Comparison of ENCODE assay signal across 12 cellular contexts in the genomic region with DNA sequence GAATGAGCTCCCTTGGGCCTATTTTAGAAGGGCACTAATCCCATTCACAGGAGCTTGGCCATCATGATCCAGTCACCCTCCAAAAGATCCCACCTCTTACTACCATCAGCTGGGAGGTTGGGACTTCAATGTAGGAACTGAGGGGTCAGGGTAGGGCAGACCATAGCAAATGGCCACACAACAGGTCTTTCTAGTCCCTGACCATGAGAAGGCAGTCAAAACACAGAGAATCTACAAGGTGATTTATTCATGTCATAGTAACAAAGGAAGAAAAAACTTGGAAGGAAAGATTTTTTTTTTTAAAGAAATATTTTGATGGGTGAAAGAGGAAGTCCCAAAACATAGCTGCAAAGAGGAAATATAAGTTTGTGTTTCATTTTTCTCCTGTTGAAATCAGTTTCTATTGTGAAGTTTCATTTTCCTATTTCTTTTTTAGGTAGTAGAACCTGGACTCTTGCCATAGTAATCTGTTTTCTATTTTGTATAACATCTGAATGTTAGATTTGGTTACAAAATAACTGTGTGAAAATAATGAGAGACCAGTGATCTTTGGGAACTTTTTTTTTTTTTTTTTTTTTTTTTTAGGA. TPM values are rescaled to one million over a fixed set of nuclear protein-coding genes. Genes with fewer than 3 reads are reported as not detected.
DNase-seq lines count a peak whose midpoint lies in the region; FAIRE-seq and TF ChIP-seq lines count a peak whose summit lies in the region.
"Had no signal": no experiment of that assay in that cellular context is flagged by ENCODE, and none has a peak within 500 bp of the region (broad histone marks: within the 10 kb centered on the region; RNA-seq: fewer than 3 reads in every experiment).

No MANE protein-coding gene starts in this region.

- peak overlapping the region; percentile 73 for H3K27ac Mint-ChIP-seq in activated naive CD4-positive, alpha-beta T cell treated with anti-CD3 and anti-CD28 coated beads, Interleukin-2, amount 10 ng/mL, durations not matched to agents 7 days and 5 days

- TF ChIP-seq EP300 in H1 (IDR thresholded peaks at IDR 0.05; ENCODE audit: borderline replicate concordance in 1 of 2, low read depth in 2 of 2, low read length in 2 of 2) (no peak), suprapubic skin (IDR thresholded peaks at IDR 0.05) (no peak)

- H3K79me2 ChIP-seq in H1 (ENCODE audit: control insufficient read depth in 1 of 2, insufficient read depth in 2 of 2, low read length in 2 of 2): no peaks in the 10 kb centered on the region

- H4K20me1 ChIP-seq in H1 (replicated peaks in 1 of 2; ENCODE audit: control insufficient read depth in 1 of 2, insufficient read depth in 2 of 2, low read length in 2 of 2): no peaks in the 10 kb centered on the region

- H3K36me3 Mint-ChIP-seq in activated naive CD4-positive, alpha-beta T cell treated with anti-CD3 and anti-CD28 coated beads, Interleukin-2, amount 10 ng/mL, durations not matched to agents 7 days and 5 days: peaks cover 2% of the 10 kb centered on the region

- no peak for TF ChIP-seq CTCF in H1 (IDR thresholded peaks at IDR 0.05; ENCODE audit: control extremely low read depth in 1 of 3, insufficient read depth in 1 of 3, low read depth in 1 of 3, low read length in 3 of 3)
- no peak for TF ChIP-seq CTCF in suprapubic skin (IDR thresholded peaks at IDR 0.05)
- TF ChIP-seq CTCF in dorsolateral prefrontal cortex (IDR thresholded peaks at IDR 0.05 in 54 of 56, conservative IDR thresholded peaks at IDR 0.05 in 2 of 56; ENCODE audit: low read depth in 1 of 56, partially characterized antibody in 56 of 56): no peak

- no peaks in the 10 kb centered on the region for H3K23me2 ChIP-seq in H1 (ENCODE audit: low read depth, low read length)

- H3K4me1 ChIP-seq in H1 (replicated peaks in 1 of 4; ENCODE audit: control insufficient read depth in 3 of 4, insufficient read depth in 4 of 4, low read length in 3 of 4) (no peaks in the 10 kb centered on the region), suprapubic skin (peaks cover 49% of the 10 kb centered on the region)

- no peak overlapping the region for H3K4me3 Mint-ChIP-seq in activated naive CD4-positive, alpha-beta T cell treated with anti-CD3 and anti-CD28 coated beads, Interleukin-2, amount 10 ng/mL, durations not matched to agents 7 days and 5 days

- no peak for DNase-seq in activated naive CD4-positive, alpha-beta T cell treated with anti-CD3 and anti-CD28 coated beads, Interleukin-2, amount 10 ng/mL, durations not matched to agents 7 days and 5 days
- DNase-seq in activated naive CD4-positive, alpha-beta T cell treated with Interleukin-2 at 50 U/mL for 16 hours: no peak
- DNase-seq in M059J (ENCODE audit: low read depth): peak; percentile 31
- no peak for DNase-seq in H1 (ENCODE audit: low read depth in 1 of 2, low spot score in 2 of 2)
- no peak for DNase-seq in suprapubic skin (ENCODE audit: low spot score in 2 of 2)
- no peak for DNase-seq in NCI-H1092 (lab: John Stamatoyannopoulos, UW)
- DNase-seq in NCI-H2171 treated with DMSO at 0.1 percent for 48 hours (lab: John Stamatoyannopoulos, UW): no peak
- no peak for DNase-seq in dorsolateral prefrontal cortex
- DNase-seq: effector CD8-positive, alpha-beta T cell; NCI-H69; stimulated activated CD4-positive, alpha-beta T cell treated with anti-CD3 and anti-CD28 coated beads, Interleukin-4, amount 100 ng/mL, for 24 hours had no signal

- no peak overlapping the region for H4K8ac ChIP-seq in H1 (ENCODE audit: extremely low read depth, insufficient read depth, low read length)

- no peaks in the 10 kb centered on the region for H3K36me3 ChIP-seq in H1 (ENCODE audit: control insufficient read depth in 2 of 4, insufficient read depth in 4 of 4, low read length in 3 of 4)
- no peaks in the 10 kb centered on the region for H3K36me3 ChIP-seq in suprapubic skin

- peaks cover 42% of the 10 kb centered on the region for H3K4me1 Mint-ChIP-seq in activated naive CD4-positive, alpha-beta T cell treated with anti-CD3 and anti-CD28 coated beads, Interleukin-2, amount 10 ng/mL, durations not matched to agents 7 days and 5 days

- peak overlapping the region; percentile 27; the same call in 1 of the 2 replicates for H2AFZ ChIP-seq in H1 (ENCODE audit: low read length)

- H3K56ac ChIP-seq in H1 (replicated peaks; ENCODE audit: insufficient read length, low read depth, low read length): no peak overlapping the region

- peaks cover 4% of the 10 kb centered on the region for H3K9me3 Mint-ChIP-seq in activated naive CD4-positive, alpha-beta T cell treated with anti-CD3 and anti-CD28 coated beads, Interleukin-2, amount 10 ng/mL, durations not matched to agents 7 days and 5 days

- no peak overlapping the region for H3K4me2 ChIP-seq in H1 (ENCODE audit: insufficient read depth in 1 of 2, low read depth in 2 of 2, low read length in 2 of 2)

- no peak overlapping the region for H3K4ac ChIP-seq in H1 (replicated peaks; ENCODE audit: insufficient read length, low read depth, low read length)

- intact Hi-C loops in dorsolateral prefrontal cortex (cut with DNase I): no loop called here

- H2BK5ac ChIP-seq in H1 (ENCODE audit: low read depth, low read length): no peak overlapping the region

- H3K9me3 ChIP-seq in H1 (ENCODE audit: insufficient read depth in 2 of 2, low read depth in 1 of 2, low read length in 1 of 2): no peaks in the 10 kb centered on the region
- H3K9me3 ChIP-seq in suprapubic skin: no peaks in the 10 kb centered on the region

- H2BK15ac ChIP-seq in H1 (ENCODE audit: low read length): no peak overlapping the region

- H3K27ac ChIP-seq in H1 (ENCODE audit: low read depth, low read length): no peak overlapping the region
- peak overlapping the region; percentile 83 for H3K27ac ChIP-seq in suprapubic skin
- H3K27ac ChIP-seq in dorsolateral prefrontal cortex: no peak overlapping the region

- FAIRE-seq in H1 (lab: Jason Lieb, UNC): no peak

- no peak overlapping the region for H2BK120ac ChIP-seq in H1 (replicated peaks; ENCODE audit: low read depth, low read length)

- no peak overlapping the region for H3K9ac ChIP-seq in H1 (replicated peaks in 1 of 4; ENCODE audit: extremely low read depth in 1 of 4, low read depth in 3 of 4, low read length in 3 of 4)

- CTCF ChIA-PET in activated naive CD4-positive, alpha-beta T cell treated with anti-CD3 and anti-CD28 coated beads, Interleukin-2, amount 10 ng/mL, durations not matched to agents 7 days and 5 days (lab: Charles Lee): interaction anchor here (0.7 to 1.4 kb wide), 5 partner anchors 16 to 49 kb away, joined by 3 to 6 read pairs (median 3); no protein-coding TSS in a partner anchor
- CTCF ChIA-PET in H1 (lab: Charles Lee; ENCODE audit: partially characterized antibody): interaction anchor here (1.0 to 1.4 kb wide), 2 partner anchors 10 to 49 kb away, joined by 3 read pairs; no protein-coding TSS in a partner anchor

- no peak for TF ChIP-seq RAD21 in H1 (IDR thresholded peaks at IDR 0.05 in 1 of 2, conservative IDR thresholded peaks at IDR 0.05 in 1 of 2; ENCODE audit: low read depth in 2 of 2, low read length in 2 of 2)

- H3K14ac ChIP-seq in H1 (ENCODE audit: insufficient read length): no peak overlapping the region

- TF ChIP-seq POLR2A in H1 (IDR thresholded peaks at IDR 0.05; ENCODE audit: control extremely low read depth in 1 of 2, low read depth in 2 of 2, low read length in 2 of 2) (no peak), suprapubic skin (IDR thresholded peaks at IDR 0.05) (no peak)

- no peak overlapping the region for H4K5ac ChIP-seq in H1 (ENCODE audit: insufficient read length, low read depth, low read length)

- H2BK20ac ChIP-seq in H1 (ENCODE audit: low read length): no peak overlapping the region

- H3K4me3 ChIP-seq in H1 (ENCODE audit: extremely low read depth in 1 of 4, insufficient read depth in 2 of 4, low read depth in 3 of 4, low read length in 4 of 4): no peak overlapping the region
- no peak overlapping the region for H3K4me3 ChIP-seq in suprapubic skin
- H3K4me3 ChIP-seq in dorsolateral prefrontal cortex: no peak overlapping the region

- H3K27me3 ChIP-seq in H1 (replicated peaks in 1 of 4; ENCODE audit: control insufficient read depth in 3 of 4, extremely low read depth in 1 of 4, insufficient read depth in 3 of 4, low read length in 3 of 4) (no peaks in the 10 kb centered on the region), suprapubic skin (no peaks in the 10 kb centered on the region), dorsolateral prefrontal cortex (no peaks in the 10 kb centered on the region)

- H4K91ac ChIP-seq in H1 (replicated peaks; ENCODE audit: insufficient read length, low read length): no peak overlapping the region

- no peak overlapping the region for H3K18ac ChIP-seq in H1 (ENCODE audit: extremely low read depth, low read length)

- no peaks in the 10 kb centered on the region for H3K79me1 ChIP-seq in H1 (ENCODE audit: low read depth, low read length)

- H3K23ac ChIP-seq in H1 (ENCODE audit: insufficient read length): no peak overlapping the region

- POLR2A ChIA-PET in H1 (lab: Charles Lee; ENCODE audit: partially characterized antibody): no interaction called here

- no peak overlapping the region for H2AK5ac ChIP-seq in H1 (ENCODE audit: low read depth, low read length)

- H3K27me3 Mint-ChIP-seq in activated naive CD4-positive, alpha-beta T cell treated with anti-CD3 and anti-CD28 coated beads, Interleukin-2, amount 10 ng/mL, durations not matched to agents 7 days and 5 days: no peaks in the 10 kb centered on the region

- H2BK12ac ChIP-seq in H1 (ENCODE audit: low read depth, low read length): no peak overlapping the region

TF ChIP-seq in H1, 55 proteins besides CTCF, POLR2A, EP300 and RAD21 (continues in another document):
- TF ChIP-seq TAF1 (IDR thresholded peaks at IDR 0.05; ENCODE audit: low read depth, low read length) (no peak), SIN3A (conservative IDR thresholded peaks at IDR 0.05 in 1 of 2, IDR thresholded peaks at IDR 0.05 in 1 of 2; ENCODE audit: low read depth in 1 of 2, low read length in 2 of 2) (no peak), CHD1 (IDR thresholded peaks at IDR 0.05; ENCODE audit: low read depth, low read length) (no peak), ASH2L (IDR thresholded peaks at IDR 0.05; ENCODE audit: low read length) (no peak)

RNA-seq across cellular contexts. Expression of a gene that starts 23.5 kb away (rescaled TPM):
- 181 and 241 TPM in 2 replicates for total RNA-seq in M059J (2014; rRNA removed; shearing (Covaris generic))
- total RNA-seq in H1 (2021; fragmentation: NEBNext Ultra II Directional; extraction: Animal tissue kit (Norgen Biotek cat#: 25700)): not detected in 2 replicates
- polyA plus RNA-seq in H1 (2011; rRNA removed): 0.06 TPM in 1 of 2 replicates, not detected in the other
- polyA plus RNA-seq in H1 (2011; cell fraction: cytosol; rRNA removed): 0.18 TPM
- polyA plus RNA-seq in H1 (2011; cell fraction: nucleus; rRNA removed): not detected
- polyA plus RNA-seq in H1 (2012, experiment 1 of 2): 0.12 to 0.23 TPM in 2 of 4 replicates, not detected in the others
- not detected for polyA plus RNA-seq in H1 (2012, experiment 2 of 2)
- 0.26 TPM for polyA plus RNA-seq in H1 (2013, experiment 1 of 2)
- polyA plus RNA-seq in H1 (2013, experiment 2 of 2): 0.44 TPM
- not detected in 2 replicates for polyA minus RNA-seq in H1 (2011; rRNA and poly(A)+ RNA removed)
- polyA minus RNA-seq in H1 (2011; cell fraction: cytosol; rRNA and poly(A)+ RNA removed): not detected
- polyA minus RNA-seq in H1 (2011; cell fraction: nucleus; rRNA and poly(A)+ RNA removed): not detected
- total RNA-seq in suprapubic skin: 10 to 100 TPM; 56.7 to 88.7 (median 66.3) TPM
- 10 to 100 TPM in 6 of 120 experiments, 1 to 10 TPM in 113, under 1 TPM in 1; 0.77 to 25.0 (median 4.6) TPM for total RNA-seq in dorsolateral prefrontal cortex
- polyA plus RNA-seq: BJ had no signal
